Comparison of ENCODE assay signal across 9 cellular contexts in genomic region chr4:42671431-42672194, GRCh38. TPM values are rescaled to one million over a fixed set of nuclear protein-coding genes. Genes with fewer than 3 reads are reported as not detected.
DNase-seq lines count a peak whose midpoint lies in the region; ATAC-seq and TF ChIP-seq lines count a peak whose summit lies in the region.
"Had no signal": no experiment of that assay in that cellular context is flagged by ENCODE, and none has a peak within 500 bp of the region (broad histone marks: within the 10 kb centered on the region; RNA-seq: fewer than 3 reads in every experiment).

No MANE protein-coding gene starts in this region.

- H3K27ac ChIP-seq in left lung: peak overlapping the region in 1 of 2 donors; percentile 38
- H3K27ac ChIP-seq: PC-9 had no signal

- peaks cover 0 to 16% of the 10 kb centered on the region in 2 donors for H3K4me1 ChIP-seq in left lung

- DNase-seq in stimulated activated CD4-positive, alpha-beta T cell treated with anti-CD3 and anti-CD28 coated beads, Interleukin-12 subunit alpha, Interleukin-12 subunit beta, amount 100 ng/mL, for 48 hours (ENCODE audit: low read depth in 2 of 3, low spot score in 1 of 3): peak; percentile 13 to 35 (median 13)
- DNase-seq in stimulated activated CD4-positive, alpha-beta T cell treated with anti-CD3 and anti-CD28 coated beads, Interleukin-12 subunit alpha, Interleukin-12 subunit beta, amount 100 ng/mL, for 4 hours: no peak
- DNase-seq in NCI-H2107 treated with DMSO at 0.1 percent for 48 hours (lab: John Stamatoyannopoulos, UW; ENCODE audit: unreplicated experiment): no peak
- DNase-seq in islet precursor cell: no peak
- no peak for DNase-seq in left lung
- no peak for DNase-seq in GM20000 (ENCODE audit: low spot score)
- DNase-seq: PC-9 had no signal

- H3K27me3 Mint-ChIP-seq in activated naive CD8-positive, alpha-beta T cell: no peaks in the 10 kb centered on the region

- H3K36me3 Mint-ChIP-seq in activated naive CD8-positive, alpha-beta T cell: no peaks in the 10 kb centered on the region

- TF ChIP-seq CTCF in left lung (IDR thresholded peaks at IDR 0.05) (no peak), GM20000 (IDR thresholded peaks at IDR 0.05; ENCODE audit: extremely low read depth, missing control alignments) (no peak)

- H3K4me3 Mint-ChIP-seq in activated naive CD8-positive, alpha-beta T cell: peak overlapping the region; percentile 59

- peaks cover 67% of the 10 kb centered on the region for H3K4me1 Mint-ChIP-seq in activated naive CD8-positive, alpha-beta T cell (ENCODE audit: low read depth)

- peak; percentile 70 for ATAC-seq in HG03460 (IDR thresholded peaks at IDR 0.05; ENCODE audit: unreplicated experiment)
- no peak for ATAC-seq in left lung

- peak overlapping the region; percentile 94 for H3K27ac Mint-ChIP-seq in activated naive CD8-positive, alpha-beta T cell

- H3K4me3 ChIP-seq in left lung: no peak overlapping the region
- H3K4me3 ChIP-seq: PC-9 had no signal

- intact Hi-C loops in left lung (cut with DNase I): no loop called here

- H3K9me3 ChIP-seq in left lung: no peaks in the 10 kb centered on the region

- no peaks in the 10 kb centered on the region for H3K36me3 ChIP-seq in left lung

- H3K9me3 Mint-ChIP-seq in activated naive CD8-positive, alpha-beta T cell (ENCODE audit: low read depth): no peaks in the 10 kb centered on the region

- H3K27me3 ChIP-seq in left lung: no peaks in the 10 kb centered on the region

RNA-seq across cellular contexts. Expression of gene ATP8A1, which starts 14.7 kb away (rescaled TPM):
- 10 to 100 TPM; 37.2 to 60.9 TPM for total RNA-seq in left lung
- total RNA-seq: PC-9 had no signal

Comparison
In these comparisons a context has a peak if more than half of its experiments do, and no peak if none do; other contexts are left out.
1. DNase-seq: peak in stimulated activated CD4-positive, alpha-beta T cell treated with anti-CD3 and anti-CD28 coated beads, Interleukin-12 subunit alpha, Interleukin-12 subunit beta, amount 100 ng/mL, for 48 hours (3 of 3); none in stimulated activated CD4-positive, alpha-beta T cell treated with anti-CD3 and anti-CD28 coated beads, Interleukin-12 subunit alpha, Interleukin-12 subunit beta, amount 100 ng/mL, for 4 hours (single experiment), NCI-H2107 treated with DMSO at 0.1 percent for 48 hours (single experiment), islet precursor cell (single experiment), left lung (0 of 2) and GM20000 (single experiment).